ENCODE assay signal across 19 cellular contexts in genomic region chr3:177703788-177704187, GRCh38.
DNase-seq lines count a peak whose midpoint lies in the region; TF ChIP-seq lines count a peak whose summit lies in the region.
"Had no signal": no experiment of that assay in that cellular context is flagged by ENCODE, and none has a peak within 500 bp of the region (broad histone marks: within the 10 kb centered on the region; RNA-seq: fewer than 3 reads in every experiment).

No MANE protein-coding gene starts in this region.

- no peak overlapping the region for H3K27ac Mint-ChIP-seq in nephron progenitor cell
- H3K27ac Mint-ChIP-seq in chondrocyte (ENCODE audit: unreplicated experiment) = no peak overlapping the region
- H3K27ac Mint-ChIP-seq: WTC11 had no signal

- no peaks in the 10 kb centered on the region for H3K36me3 Mint-ChIP-seq in nephron progenitor cell (ENCODE audit: low read depth)
- H3K36me3 Mint-ChIP-seq in chondrocyte (ENCODE audit: low read depth) = no peaks in the 10 kb centered on the region
- H3K36me3 Mint-ChIP-seq: WTC11 had no signal

- H3K9me3 Mint-ChIP-seq in nephron progenitor cell (no peaks in the 10 kb centered on the region), chondrocyte (ENCODE audit: low read depth) (no peaks in the 10 kb centered on the region)

- peak; percentile 13 for DNase-seq in ELR (ENCODE audit: low read depth)
- DNase-seq in HT1080 (ENCODE audit: low read depth) = peak; percentile 69
- DNase-seq in dermis blood vessel endothelial cell = peak; percentile 47
- DNase-seq in non-pigmented ciliary epithelial cell (ENCODE audit: low read depth) = peak; percentile 23
- no peak for DNase-seq in NCI-H2081 treated with DMSO at 0.1 percent for 48 hours (lab: John Stamatoyannopoulos, UW)
- DNase-seq in nephron progenitor cell = no peak
- no peak for DNase-seq in chondrocyte (ENCODE audit: low spot score)
- DNase-seq: adrenal gland; GF-D8; glutamatergic neuron; H7; left ventricle myocardium superior; MM.1S; NCI-H146; NCI-H2227 treated with DMSO at 0.1 percent for 48 hours; NCI-H82; right cardiac atrium; stimulated activated naive CD4-positive, alpha-beta T cell treated with Interleukin-2 at 50 U/mL for 16 hours had no signal

- no peak for TF ChIP-seq CTCF in nephron progenitor cell (IDR thresholded peaks at IDR 0.05)
- no peak for TF ChIP-seq CTCF in chondrocyte (IDR thresholded peaks at IDR 0.05)

- H3K4me1 Mint-ChIP-seq in nephron progenitor cell (peaks cover 37% of the 10 kb centered on the region), chondrocyte (ENCODE audit: low read depth) (peaks cover 14% of the 10 kb centered on the region)
- H3K4me1 Mint-ChIP-seq: WTC11 had no signal

- H3K27me3 Mint-ChIP-seq in nephron progenitor cell (ENCODE audit: low read depth, poor library complexity) (peaks cover 4% of the 10 kb centered on the region), chondrocyte (ENCODE audit: low read depth) (no peaks in the 10 kb centered on the region)

- no peak overlapping the region for H3K4me3 Mint-ChIP-seq in nephron progenitor cell
- no peak overlapping the region for H3K4me3 Mint-ChIP-seq in chondrocyte (ENCODE audit: unreplicated experiment)
- H3K4me3 Mint-ChIP-seq: WTC11 had no signal

Comparison
In these comparisons a context has a peak if more than half of its experiments do, and no peak if none do; other contexts are left out.
1. DNase-seq: peak in ELR (single experiment), HT1080 (single experiment), dermis blood vessel endothelial cell (single experiment) and non-pigmented ciliary epithelial cell (single experiment); none in NCI-H2081 treated with DMSO at 0.1 percent for 48 hours (single experiment), nephron progenitor cell (single experiment) and chondrocyte (single experiment).